Comparison of ENCODE assay signal across 1 cellular context in the genomic region with DNA sequence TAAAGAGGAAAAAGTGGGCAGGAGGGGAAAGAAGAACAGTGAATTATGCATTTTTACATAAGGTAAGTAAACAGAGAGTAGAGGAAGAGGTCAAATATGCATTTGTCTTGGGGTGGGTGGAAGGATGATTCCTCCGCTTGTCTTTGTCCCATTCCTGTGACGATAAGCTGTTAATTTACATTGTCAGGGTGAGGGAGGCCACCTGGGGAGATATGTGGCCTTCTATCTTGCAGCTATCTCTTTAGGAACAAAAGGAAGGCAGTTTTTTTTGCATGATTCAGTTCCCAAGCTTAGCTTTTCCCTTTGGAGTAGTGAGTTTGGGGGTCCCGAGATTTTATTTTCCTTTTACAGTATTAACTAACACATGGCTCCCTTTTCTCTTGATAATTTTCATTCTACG.
TF ChIP-seq lines count a peak whose summit lies in the region.

No MANE protein-coding gene starts in this region.

TF ChIP-seq in K562, 482 proteins besides CTCF, POLR2A, EP300 and RAD21:
- TF ChIP-seq ARID2 (IDR thresholded peaks at IDR 0.05), result no peak
- no peak for TF ChIP-seq POLR2H (tag; IDR thresholded peaks at IDR 0.05; ENCODE audit: low read depth)
- TF ChIP-seq TAF7 (tag; IDR thresholded peaks at IDR 0.05), result no peak
- no peak for TF ChIP-seq RFX7 (CRISPR knock-in tag; IDR thresholded peaks at IDR 0.05)
- TF ChIP-seq, protein P1, sequence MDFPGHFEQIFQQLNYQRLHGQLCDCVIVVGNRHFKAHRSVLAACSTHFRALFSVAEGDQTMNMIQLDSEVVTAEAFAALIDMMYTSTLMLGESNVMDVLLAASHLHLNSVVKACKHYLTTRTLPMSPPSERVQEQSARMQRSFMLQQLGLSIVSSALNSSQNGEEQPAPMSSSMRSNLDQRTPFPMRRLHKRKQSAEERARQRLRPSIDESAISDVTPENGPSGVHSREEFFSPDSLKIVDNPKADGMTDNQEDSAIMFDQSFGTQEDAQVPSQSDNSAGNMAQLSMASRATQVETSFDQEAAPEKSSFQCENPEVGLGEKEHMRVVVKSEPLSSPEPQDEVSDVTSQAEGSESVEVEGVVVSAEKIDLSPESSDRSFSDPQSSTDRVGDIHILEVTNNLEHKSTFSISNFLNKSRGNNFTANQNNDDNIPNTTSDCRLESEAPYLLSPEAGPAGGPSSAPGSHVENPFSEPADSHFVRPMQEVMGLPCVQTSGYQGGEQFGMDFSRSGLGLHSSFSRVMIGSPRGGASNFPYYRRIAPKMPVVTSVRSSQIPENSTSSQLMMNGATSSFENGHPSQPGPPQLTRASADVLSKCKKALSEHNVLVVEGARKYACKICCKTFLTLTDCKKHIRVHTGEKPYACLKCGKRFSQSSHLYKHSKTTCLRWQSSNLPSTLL (IDR thresholded peaks at IDR 0.05), result no peak
- TF ChIP-seq CEBPB (tag; IDR thresholded peaks at IDR 0.05), result no peak
TF ChIP-seq in K562: peak in this region for 0.
